Comparison of ENCODE assay signal across 8 cellular contexts in genomic region chr17:4074831-4075495, GRCh38.
A peak's percentile ranks its signal among the peaks of the same experiment; 100 is the strongest.
DNase-seq lines count a peak whose midpoint lies in the region; ATAC-seq, FAIRE-seq and TF ChIP-seq lines count a peak whose summit lies in the region.

No MANE protein-coding gene starts in this region.

- no peak overlapping the region for H2AFZ ChIP-seq in K562 (ENCODE audit: low read depth, low read length)

- H3K4me1 ChIP-seq in BE2C (no peaks in the 10 kb centered on the region), K562 (replicated peaks in 1 of 2; ENCODE audit: control insufficient read depth in 2 of 2, insufficient read depth in 2 of 2, low read length in 2 of 2) (no peaks in the 10 kb centered on the region), testis (no peaks in the 10 kb centered on the region)

- TF ChIP-seq RAD21 in K562 (CRISPR knock-in tag; conservative IDR thresholded peaks at IDR 0.05 in 1 of 2, IDR thresholded peaks at IDR 0.05 in 1 of 2) = peak; percentile 43 to 70

- no TSS peak for BruUV-seq in K562 (replicated peaks; lab: Mats Ljungman, UMichigan)

- no peaks in the 10 kb centered on the region for H4K20me1 ChIP-seq in K562 (replicated peaks; ENCODE audit: control insufficient read depth, insufficient read depth, low read length)

- DNase-seq in BE2C (peak; percentile 16), NCI-H2196 (lab: John Stamatoyannopoulos, UW; ENCODE audit: unreplicated experiment) (peak; percentile 33), K562 (ENCODE audit: extremely low read depth in 1 of 4, low spot score in 3 of 4) (peak; percentile 34 to 62 (median 54)), iris pigment epithelial cell (ENCODE audit: low read depth) (peak; percentile 52), testis (peak; percentile 12)
- DNase-seq in stimulated activated CD4-positive, alpha-beta T cell treated with anti-CD3 and anti-CD28 coated beads, Interleukin-4, amount 100 ng/mL, for 4 hours = no peak

- intact Hi-C loops in K562 (cut with micrococcal nuclease) (loop anchor here (5.0 to 10.0 kb wide), 4 partner anchors 60 to 340 kb away; partner anchors contain the start of gene NCBP3), testis (cut with DNase I; ENCODE audit: low total_unique reads) (no loop called here)

- ATAC-seq in HG02884 (IDR thresholded peaks at IDR 0.05; ENCODE audit: unreplicated experiment) (peak; percentile 15), K562 (peak; percentile 71)

- H3K27ac ChIP-seq in K562 (ENCODE audit: extremely low read depth, low read depth, low read length) = no peak overlapping the region
- H3K27ac ChIP-seq in testis = no peak overlapping the region

- no peaks in the 10 kb centered on the region for H3K79me2 ChIP-seq in K562 (ENCODE audit: control insufficient read depth, insufficient read depth, low read length)

- no peak for TF ChIP-seq EP300 in K562 (IDR thresholded peaks at IDR 0.05; ENCODE audit: low read length)

- no peaks in the 10 kb centered on the region for H3K9me1 ChIP-seq in K562 (ENCODE audit: control insufficient read depth, insufficient read depth, low read length)

- CTCF ChIA-PET in K562 (lab: Yijun Ruan, JAX; ENCODE audit: low intra/inter-chr PET ratio) = interaction anchor here (1.2 kb wide), 1 partner anchor 161 kb away, joined by 7 read pairs; no protein-coding TSS in a partner anchor

- peak; percentile 68 for TF ChIP-seq CTCF in BE2C (IDR thresholded peaks at IDR 0.05; ENCODE audit: low read depth, low read length)
- TF ChIP-seq CTCF in GM12874 (IDR thresholded peaks at IDR 0.05; ENCODE audit: insufficient read depth, low read depth, low read length) = peak; percentile 62
- peak; percentile 55 to 72 (median 69) for TF ChIP-seq CTCF in K562 (IDR thresholded peaks at IDR 0.05 in 2 of 3, conservative IDR thresholded peaks at IDR 0.05 in 1 of 3; ENCODE audit: insufficient read depth in 2 of 3, low read depth in 1 of 3, low read length in 3 of 3)
- peak in 2 of 3 experiments; percentile 47 to 58 for TF ChIP-seq CTCF in testis (IDR thresholded peaks at IDR 0.05)

- H3K9me3 ChIP-seq in BE2C = no peaks in the 10 kb centered on the region
- no peaks in the 10 kb centered on the region for H3K9me3 ChIP-seq in K562 (replicated peaks; ENCODE audit: control insufficient read depth, insufficient read depth, low read depth, low read length)
- no peaks in the 10 kb centered on the region for H3K9me3 ChIP-seq in testis

- POLR2A ChIA-PET in K562 (lab: Yijun Ruan, JAX) = no interaction called here

- no peak overlapping the region for H3K4me3 ChIP-seq in BE2C (ENCODE audit: low read depth, low read length)
- no peak overlapping the region for H3K4me3 ChIP-seq in K562
- H3K4me3 ChIP-seq in testis = no peak overlapping the region

- TF ChIP-seq POLR2A in K562 (conservative IDR thresholded peaks at IDR 0.05) = no peak
- TF ChIP-seq POLR2A in testis (IDR thresholded peaks at IDR 0.05) = no peak

- H3K9ac ChIP-seq in K562 (ENCODE audit: insufficient read depth in 1 of 2, low read depth in 2 of 2, low read length in 2 of 2) = no peak overlapping the region

- in situ Hi-C loops in K562 (cut with MboI) = no loop called here

- 39% methylated on average over 10 of the region's 10 CpGs for WGBS in K562 (ENCODE audit: insufficient coverage, low coverage, missing lambda C conversion rate)
- WGBS in testis, 2 donors = 68 to 75% methylated on average over 10 of the region's 10 CpGs

- FAIRE-seq in K562 (lab: Jason Lieb, UNC) = peak; percentile 81

- H3K36me3 ChIP-seq in BE2C (peaks cover 9% of the 10 kb centered on the region), K562 (ENCODE audit: control insufficient read depth, insufficient read depth, low read length) (peaks cover 88% of the 10 kb centered on the region; the same call in 2 of the 3 replicates), testis (ENCODE audit: low read depth, missing control alignments) (no peaks in the 10 kb centered on the region)

- H3K4me2 ChIP-seq in K562 (ENCODE audit: insufficient read depth, low read length) = no peak overlapping the region

- H3K27me3 ChIP-seq in BE2C (no peaks in the 10 kb centered on the region), K562 (ENCODE audit: control insufficient read depth in 2 of 2, insufficient read depth in 2 of 2, low read length in 2 of 2) (no peaks in the 10 kb centered on the region), testis (no peaks in the 10 kb centered on the region)

TF ChIP-seq in K562, 482 proteins besides CTCF, POLR2A, EP300 and RAD21:
- no peak for TF ChIP-seq ATF3 (IDR thresholded peaks at IDR 0.05)
- TF ChIP-seq ATF3 (CRISPR knock-in tag; conservative IDR thresholded peaks at IDR 0.05) = no peak
- TF ChIP-seq FOXA1 (IDR thresholded peaks at IDR 0.05; ENCODE audit: borderline replicate concordance) = no peak
- no peak for TF ChIP-seq KAT7 (CRISPR knock-in tag; IDR thresholded peaks at IDR 0.05; ENCODE audit: borderline replicate concordance)
- TF ChIP-seq RBM34 (IDR thresholded peaks at IDR 0.05; ENCODE audit: borderline replicate concordance, insufficient read depth, low read length) = no peak
- TF ChIP-seq HMGN3 (IDR thresholded peaks at IDR 0.05; ENCODE audit: borderline replicate concordance, extremely low read depth, insufficient read length, low read depth, low read length) = no peak
- TF ChIP-seq CEBPG (CRISPR knock-in tag; IDR thresholded peaks at IDR 0.05) = no peak
- no peak for TF ChIP-seq CEBPG (tag; conservative IDR thresholded peaks at IDR 0.05 in 1 of 2, IDR thresholded peaks at IDR 0.05 in 1 of 2)
- no peak for TF ChIP-seq NFYB (IDR thresholded peaks at IDR 0.05; ENCODE audit: extremely low read depth, insufficient read length)
- TF ChIP-seq MEIS2 (IDR thresholded peaks at IDR 0.05; ENCODE audit: partially characterized antibody) = peak; percentile 41
- TF ChIP-seq ZBTB8A (IDR thresholded peaks at IDR 0.05; ENCODE audit: partially characterized antibody) = no peak
- TF ChIP-seq CHCHD3 (CRISPR knock-in tag; IDR thresholded peaks at IDR 0.05) = no peak
- TF ChIP-seq DEAF1 (CRISPR knock-in tag; IDR thresholded peaks at IDR 0.05) = 0 out of 2 replicates have a peak, but pooled peaks have one; percentile 19
- no peak for TF ChIP-seq SRSF7 (optimal IDR thresholded peaks at IDR 0.05; ENCODE audit: low read depth, low read length)
- no peak for TF ChIP-seq ZNF696 (CRISPR knock-in tag; conservative IDR thresholded peaks at IDR 0.05)
- no peak for TF ChIP-seq ZHX1 (conservative IDR thresholded peaks at IDR 0.05; ENCODE audit: low read length)
- no peak for TF ChIP-seq ZNF277 (CRISPR knock-in tag; IDR thresholded peaks at IDR 0.05; ENCODE audit: borderline replicate concordance)
- no peak for TF ChIP-seq FOXJ2 (tag; IDR thresholded peaks at IDR 0.05)
- no peak for TF ChIP-seq ZKSCAN1 (IDR thresholded peaks at IDR 0.05; ENCODE audit: low read depth, low read length)
- TF ChIP-seq NFIC (IDR thresholded peaks at IDR 0.05) = no peak
- TF ChIP-seq SMC3 (conservative IDR thresholded peaks at IDR 0.05; ENCODE audit: insufficient read depth, low read depth, low read length) = 0 out of 2 replicates have a peak, but pooled peaks have one; percentile 28

Comparison
In these comparisons a context has a peak if more than half of its experiments do, and no peak if none do; other contexts are left out.
1. DNase-seq: peak in BE2C (single experiment), NCI-H2196 (single experiment), K562 (4 of 4), iris pigment epithelial cell (single experiment) and testis (single experiment); none in stimulated activated CD4-positive, alpha-beta T cell treated with anti-CD3 and anti-CD28 coated beads, Interleukin-4, amount 100 ng/mL, for 4 hours (0 of 2).
2. Peak in every context shown above with its lines, with median percentiles within 50 percentile points of each other: CTCF ChIP-seq.